Comparison of ENCODE assay signal across 12 cellular contexts in the genomic region with DNA sequence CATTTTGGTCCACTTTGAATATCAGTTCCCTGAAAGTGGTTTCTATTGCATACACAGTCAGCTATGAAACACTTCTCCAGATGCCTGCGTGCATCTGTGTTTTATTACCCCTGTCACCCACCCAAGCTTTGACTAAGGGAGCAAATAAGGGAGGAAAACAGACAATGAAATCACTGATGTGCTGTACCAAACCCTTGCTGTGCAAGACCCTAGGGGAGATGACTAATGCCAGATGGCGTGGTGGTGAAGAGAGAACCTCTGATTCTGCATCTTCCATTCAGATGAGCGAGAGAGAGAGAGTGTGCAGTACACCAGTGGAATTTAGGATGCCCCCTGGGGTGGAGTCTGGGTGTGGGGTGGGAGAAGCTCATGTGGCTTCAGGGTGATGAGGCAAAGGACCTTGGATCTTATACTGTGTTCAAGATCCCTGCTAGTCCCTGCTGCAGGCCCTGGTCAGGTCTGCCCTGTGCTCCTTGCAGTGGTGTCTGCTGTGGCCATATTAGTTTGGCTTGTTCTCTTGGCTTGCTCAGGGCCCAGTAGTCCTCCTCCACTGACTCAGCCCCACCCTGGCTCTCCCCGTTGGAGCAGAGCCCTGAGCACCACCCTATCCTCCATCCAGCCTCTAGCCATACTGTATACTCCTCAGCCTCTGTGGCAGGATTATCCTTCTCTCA. TPM values are rescaled to one million over a fixed set of nuclear protein-coding genes. Genes with fewer than 3 reads are reported as not detected.
DNase-seq lines count a peak whose midpoint lies in the region; ATAC-seq and TF ChIP-seq lines count a peak whose summit lies in the region.
"Had no signal": no experiment of that assay in that cellular context is flagged by ENCODE, and none has a peak within 500 bp of the region (broad histone marks: within the 10 kb centered on the region; RNA-seq: fewer than 3 reads in every experiment).

No MANE protein-coding gene starts in this region.

- H3K9me3 Mint-ChIP-seq in osteocyte (ENCODE audit: unreplicated experiment) = no peaks in the 10 kb centered on the region
- H3K9me3 Mint-ChIP-seq: activated T-cell treated with anti-CD3 and anti-CD28 coated beads, Interleukin-2, amount 50 U/mL, for 4 hours; CD14-positive monocyte; type B pancreatic cell had no signal

- H3K36me3 ChIP-seq in PC-3 (ENCODE audit: low read depth, low read length) = no peaks in the 10 kb centered on the region
- no peaks in the 10 kb centered on the region for H3K36me3 ChIP-seq in effector memory CD4-positive, alpha-beta T cell (ENCODE audit: control insufficient read depth, insufficient read depth, low read length)

- H2AFZ ChIP-seq in PC-3 (ENCODE audit: low read length) = no peak overlapping the region

- no peaks in the 10 kb centered on the region for H3K79me2 ChIP-seq in PC-3 (ENCODE audit: low read length)

- peak; percentile 97 for DNase-seq in AG10803 (ENCODE audit: low read depth)
- DNase-seq in PC-3 = peak; percentile 39
- peak; percentile 100 for DNase-seq in fibroblast of mammary gland (ENCODE audit: low read depth)
- no peak for DNase-seq in osteocyte (ENCODE audit: extremely low spot score, unreplicated experiment)
- DNase-seq in effector memory CD4-positive, alpha-beta T cell = no peak
- DNase-seq in DMS153 treated with DMSO at 0.1 percent for 48 hours (lab: John Stamatoyannopoulos, UW; ENCODE audit: unreplicated experiment) = no peak
- DNase-seq in cerebellar cortex (ENCODE audit: low spot score) = no peak
- no peak for DNase-seq in H4 (ENCODE audit: low spot score)
- DNase-seq: activated T-cell treated with anti-CD3 and anti-CD28 coated beads, Interleukin-2, amount 50 U/mL, for 4 hours; NCI-H1694 had no signal

- H3K9me2 ChIP-seq in PC-3 (replicated peaks; ENCODE audit: low read length) = no peaks in the 10 kb centered on the region

- CTCF ChIA-PET in PC-3 (lab: Charles Lee) = no interaction called here

- TF ChIP-seq CTCF in AG10803 (conservative IDR thresholded peaks at IDR 0.05; ENCODE audit: low read length) (no peak), PC-3 (conservative IDR thresholded peaks at IDR 0.05; ENCODE audit: low read depth, low read length) (no peak), fibroblast of mammary gland (conservative IDR thresholded peaks at IDR 0.05; ENCODE audit: control insufficient read depth, insufficient read depth, low read depth, low read length) (no peak), osteocyte (IDR thresholded peaks at IDR 0.05) (no peak)

- no peaks in the 10 kb centered on the region for H3K4me1 ChIP-seq in PC-3 (ENCODE audit: insufficient read depth, low read length)
- no peaks in the 10 kb centered on the region for H3K4me1 ChIP-seq in effector memory CD4-positive, alpha-beta T cell (ENCODE audit: control insufficient read depth, insufficient read depth, low read length, poor library complexity, severe bottlenecking)

- POLR2A ChIA-PET in PC-3 (lab: Charles Lee; ENCODE audit: unreplicated experiment) = no interaction called here

- H3K4me3 ChIP-seq in AG10803 (ENCODE audit: low read length) (no peak overlapping the region), PC-3 (ENCODE audit: low read length) (no peak overlapping the region), fibroblast of mammary gland (ENCODE audit: control insufficient read depth, low read depth, low read length) (no peak overlapping the region)
- H3K4me3 ChIP-seq in effector memory CD4-positive, alpha-beta T cell (ENCODE audit: insufficient read depth, low read depth, low read length, poor library complexity, severe bottlenecking) = no peak overlapping the region

- no peaks in the 10 kb centered on the region for H3K36me3 Mint-ChIP-seq in osteocyte (ENCODE audit: unreplicated experiment)
- H3K36me3 Mint-ChIP-seq: CD14-positive monocyte, type B pancreatic cell had no signal

- intact Hi-C loops in PC-3 (cut with micrococcal nuclease) = no loop called here

- H3K4me3 Mint-ChIP-seq in osteocyte (ENCODE audit: unreplicated experiment) = no peak overlapping the region
- H3K4me3 Mint-ChIP-seq: activated T-cell treated with anti-CD3 and anti-CD28 coated beads, Interleukin-2, amount 50 U/mL, for 4 hours; CD14-positive monocyte; type B pancreatic cell had no signal

- peak overlapping the region; percentile 17 for H3K27ac Mint-ChIP-seq in osteocyte (ENCODE audit: unreplicated experiment)
- H3K27ac Mint-ChIP-seq: CD14-positive monocyte, type B pancreatic cell had no signal

- no peaks in the 10 kb centered on the region for H3K27me3 Mint-ChIP-seq in osteocyte (ENCODE audit: unreplicated experiment)

- no peaks in the 10 kb centered on the region for H3K27me3 ChIP-seq in PC-3 (ENCODE audit: low read length)
- no peaks in the 10 kb centered on the region for H3K27me3 ChIP-seq in effector memory CD4-positive, alpha-beta T cell (replicated peaks; ENCODE audit: control insufficient read depth, insufficient read depth, low read length, poor library complexity, severe bottlenecking)

- no peaks in the 10 kb centered on the region for H4K20me1 ChIP-seq in PC-3 (ENCODE audit: low read length)

- peaks cover 15% of the 10 kb centered on the region for H3K4me1 Mint-ChIP-seq in osteocyte (ENCODE audit: unreplicated experiment)
- H3K4me1 Mint-ChIP-seq: CD14-positive monocyte had no signal

- H3K9me3 ChIP-seq in PC-3 (ENCODE audit: low read length) = no peaks in the 10 kb centered on the region
- H3K9me3 ChIP-seq in effector memory CD4-positive, alpha-beta T cell (ENCODE audit: control insufficient read depth, low read length) = no peaks in the 10 kb centered on the region

- no TSS peak for BruUV-seq in PC-3 (replicated peaks; lab: Mats Ljungman, UMichigan)

- no peak overlapping the region for H3K9ac ChIP-seq in PC-3 (ENCODE audit: low read length)

- ATAC-seq in PC-3 = peak; percentile 53
- ATAC-seq: activated T-cell treated with anti-CD3 and anti-CD28 coated beads, Interleukin-2, amount 50 U/mL, for 4 hours had no signal

- no peaks in the 10 kb centered on the region for H3F3A ChIP-seq in PC-3 (ENCODE audit: low read length, unreplicated experiment)

- no peak overlapping the region for H3K4me2 ChIP-seq in PC-3 (ENCODE audit: low read length)

- H3K27ac ChIP-seq in PC-3 (ENCODE audit: low read length) = no peak overlapping the region
- H3K27ac ChIP-seq in effector memory CD4-positive, alpha-beta T cell (ENCODE audit: insufficient read depth, low read length, poor library complexity, severe bottlenecking) = no peak overlapping the region

RNA-seq across cellular contexts. Expression of a gene that starts 18.5 kb away (rescaled TPM):
- total RNA-seq in PC-3 (2014; rRNA removed) = not detected in 2 replicates
- not detected in 2 replicates for total RNA-seq in osteocyte
- total RNA-seq in H4 (2014; rRNA removed; shearing (Covaris generic)) = not detected in 2 replicates

RNA-seq across cellular contexts. Expression of a gene that starts 59.6 kb away (rescaled TPM):
- total RNA-seq in PC-3 (2014; rRNA removed) = not detected in 2 replicates
- not detected in 2 replicates for total RNA-seq in osteocyte
- total RNA-seq in H4 (2014; rRNA removed; shearing (Covaris generic)) = not detected in 2 replicates

Comparison
In these comparisons a context has a peak if more than half of its experiments do, and no peak if none do; other contexts are left out.
1. DNase-seq: peak in AG10803 (single experiment), PC-3 (single experiment) and fibroblast of mammary gland (single experiment); none in osteocyte (single experiment), effector memory CD4-positive, alpha-beta T cell (0 of 3), DMS153 treated with DMSO at 0.1 percent for 48 hours (single experiment), cerebellar cortex (single experiment) and H4 (single experiment).